In genomic region chr12:54414649-54415048, GRCh38 we compare ENCODE assay signal across 15 cellular contexts. TPM values are rescaled to one million over a fixed set of nuclear protein-coding genes. Genes with fewer than 3 reads are reported as not detected.
DNase-seq lines count a peak whose midpoint lies in the region; ATAC-seq and TF ChIP-seq lines count a peak whose summit lies in the region.
"Not testable (repeated sequence)": the region's sequence is repeated elsewhere in the genome, so short reads cannot be mapped to it uniquely, and the experiment has no call there.
"Had no signal": no experiment of that assay in that cellular context is flagged by ENCODE, and none has a peak within 500 bp of the region (broad histone marks: within the 10 kb centered on the region; RNA-seq: fewer than 3 reads in every experiment).

No MANE protein-coding gene starts in this region.

- H3K9me3 Mint-ChIP-seq in CD8-positive, alpha-beta T cell; T-helper 1 cell treated with Interleukin-12 subunit alpha and Interleukin-12 subunit beta and Interleukin-4 antibody, amounts not matched to agents 30 μg/mL and 1 μg/mL, for 36 hours; activated T-helper 1 cell treated with anti-CD3 and anti-CD28 coated beads, Interleukin-12 subunit alpha, Interleukin-12 subunit beta, Interleukin-2, Interleukin-4 antibody, amounts not matched to agents 30 ng/mL and 10 ng/mL and 1 ng/mL, durations not matched to agents 14 hours and 24 hours and 36 hours; naive thymus-derived CD4-positive, alpha-beta T cell: not testable (repeated sequence)

- CTCF ChIA-PET in CD8-positive, alpha-beta T cell (lab: Charles Lee): interaction anchor here (1.4 to 14.2 kb wide), 4 partner anchors 14 to 162 kb away, joined by 6 to 325 read pairs (median 80); no protein-coding TSS in a partner anchor
- CTCF ChIA-PET in naive thymus-derived CD4-positive, alpha-beta T cell (lab: Charles Lee): interaction anchor here (0.9 to 12.0 kb wide), 4 partner anchors 9 to 34 kb away, joined by 3 to 162 read pairs (median 57); no protein-coding TSS in a partner anchor

- not testable (repeated sequence) for TF ChIP-seq EP300 in upper lobe of left lung (IDR thresholded peaks at IDR 0.05)

- H3K9me3 ChIP-seq in CD8-positive, alpha-beta T cell (ENCODE audit: low read length); body of pancreas; heart left ventricle; naive thymus-derived CD4-positive, alpha-beta T cell (ENCODE audit: control insufficient read depth in 2 of 3, low read length in 3 of 3); upper lobe of left lung: not testable (repeated sequence)

- H3K4me3 Mint-ChIP-seq in CD8-positive, alpha-beta T cell: peak overlapping the region; percentile 76
- peak overlapping the region; percentile 28 for H3K4me3 Mint-ChIP-seq in T-helper 1 cell treated with Interleukin-12 subunit alpha and Interleukin-12 subunit beta and Interleukin-4 antibody, amounts not matched to agents 30 μg/mL and 1 μg/mL, for 36 hours
- peak overlapping the region; percentile 44 for H3K4me3 Mint-ChIP-seq in activated T-helper 1 cell treated with anti-CD3 and anti-CD28 coated beads, Interleukin-12 subunit alpha, Interleukin-12 subunit beta, Interleukin-2, Interleukin-4 antibody, amounts not matched to agents 30 ng/mL and 10 ng/mL and 1 ng/mL, durations not matched to agents 14 hours and 24 hours and 36 hours
- H3K4me3 Mint-ChIP-seq in naive thymus-derived CD4-positive, alpha-beta T cell: peak overlapping the region; percentile 47 to 92 (median 82)

- WGBS in body of pancreas, 2 donors: 77 to 88% methylated on average over 16 of the region's 16 CpGs
- 85 to 93% (median 91%) methylated on average over 12 to 16 of the region's 16 CpGs for WGBS in heart left ventricle, 4 donors
- 71 to 74% methylated on average over 16 of the region's 16 CpGs for WGBS in upper lobe of left lung, 2 donors

- not testable (repeated sequence) for DNase-seq in CD8-positive, alpha-beta T cell; activated T-helper 1 cell treated with anti-CD3 and anti-CD28 coated beads, Interleukin-12 subunit alpha, Interleukin-12 subunit beta, Interleukin-2, Interleukin-4 antibody, amounts not matched to agents 30 ng/mL and 10 ng/mL and 1 ng/mL, durations not matched to agents 14 hours and 24 hours and 36 hours (ENCODE audit: low spot score); body of pancreas; naive thymus-derived CD4-positive, alpha-beta T cell; upper lobe of left lung
- peak in 1 of 5 donors; percentile 11 for DNase-seq in heart left ventricle

- POLR2A ChIA-PET in CD8-positive, alpha-beta T cell (lab: Charles Lee): interaction anchor here (0.8 to 2.4 kb wide), 5 partner anchors 13 to 135 kb away, joined by 3 to 7 read pairs (median 5); partner anchors contain the start of genes CBX5 and HNRNPA1
- POLR2A ChIA-PET in naive thymus-derived CD4-positive, alpha-beta T cell (lab: Charles Lee): interaction anchor here (0.7 to 3.3 kb wide), 10 partner anchors 10 to 194 kb away, joined by 3 to 31 read pairs (median 6); partner anchors contain the start of genes CBX5, HNRNPA1 and NCKAP1L

- not testable (repeated sequence) for H3K36me3 ChIP-seq in CD8-positive, alpha-beta T cell (ENCODE audit: insufficient read depth, low read length); body of pancreas (replicated peaks in 1 of 2; ENCODE audit: insufficient read depth in 1 of 2, low read depth in 2 of 2)
- H3K36me3 ChIP-seq in heart left ventricle (peaks cover 0 to 25% (median 20%) of the 10 kb centered on the region in 9 donors), upper lobe of left lung (peaks cover 0 to 18% (median 0%) of the 10 kb centered on the region in 4 donors)
- peaks cover 0 to 16% (median 4%) of the 10 kb centered on the region in 3 experiments for H3K36me3 ChIP-seq in naive thymus-derived CD4-positive, alpha-beta T cell (ENCODE audit: control insufficient read depth in 2 of 3, insufficient read depth in 3 of 3, low read length in 3 of 3)

- not testable (repeated sequence) for ATAC-seq in CD8-positive, alpha-beta T cell; body of pancreas; heart left ventricle; naive thymus-derived CD4-positive, alpha-beta T cell; upper lobe of left lung (ENCODE audit: low FRiP score in 2 of 2)

- intact Hi-C loops in CD8-positive, alpha-beta T cell (cut with DNase I, micrococcal nuclease): loop anchor here (5.0 to 10.0 kb wide), 3 partner anchors 83 to 1303 kb away; partner anchors contain the start of genes BLOC1S1 (in 1 of the 2), NCKAP1L (in 1 of the 2) and TESPA1 (in 1 of the 2)
- intact Hi-C loops in activated T-helper 1 cell treated with anti-CD3 and anti-CD28 coated beads, Interleukin-12 subunit alpha, Interleukin-12 subunit beta, Interleukin-2, Interleukin-4 antibody, amounts not matched to agents 30 ng/mL and 10 ng/mL and 1 ng/mL, durations not matched to agents 14 hours and 24 hours and 36 hours (cut with micrococcal nuclease): loop anchor here (10.0 kb wide), 1 partner anchor 570 kb away; the partner anchor contains the start of gene TESPA1
- intact Hi-C loops in body of pancreas (cut with DNase I); heart left ventricle (cut with DNase I): not testable (repeated sequence)
- intact Hi-C loops in naive thymus-derived CD4-positive, alpha-beta T cell (cut with micrococcal nuclease): loop anchor here (1.0 to 10.0 kb wide), 5 partner anchors 12 to 687 kb away; partner anchors contain the start of genes CALCOCO1 (in 1 of the 2) and TESPA1 (in 1 of the 2)

- not testable (repeated sequence) for H3K27me3 ChIP-seq in CD8-positive, alpha-beta T cell (ENCODE audit: insufficient read depth, low read length); body of pancreas; heart left ventricle; naive thymus-derived CD4-positive, alpha-beta T cell (ENCODE audit: control insufficient read depth in 2 of 2, insufficient read depth in 2 of 2, low read length in 2 of 2); upper lobe of left lung

- not testable (repeated sequence) for H3K4me3 ChIP-seq in CD8-positive, alpha-beta T cell (ENCODE audit: low read depth, low read length); body of pancreas; naive thymus-derived CD4-positive, alpha-beta T cell (ENCODE audit: low read length); skin epidermis
- H3K4me3 ChIP-seq in heart left ventricle: peak overlapping the region in 5 of 12 donors; percentile 3 to 37 (median 7)
- H3K4me3 ChIP-seq in upper lobe of left lung: peak overlapping the region in 2 of 4 donors; percentile 26 to 88

- peaks cover 77% of the 10 kb centered on the region for H3K4me1 ChIP-seq in CD8-positive, alpha-beta T cell (ENCODE audit: insufficient read depth, low read length)
- peaks cover 77% of the 10 kb centered on the region for H3K4me1 ChIP-seq in body of pancreas
- peaks cover 14 to 85% (median 69%) of the 10 kb centered on the region in 12 donors for H3K4me1 ChIP-seq in heart left ventricle
- peaks cover 68 to 71% of the 10 kb centered on the region in 2 donors for H3K4me1 ChIP-seq in naive thymus-derived CD4-positive, alpha-beta T cell (ENCODE audit: control insufficient read depth in 2 of 2, insufficient read depth in 2 of 2, low read length in 2 of 2)
- H3K4me1 ChIP-seq in upper lobe of left lung: peaks cover 57 to 79% (median 70%) of the 10 kb centered on the region in 4 donors

- not testable (repeated sequence) for H3K27me3 Mint-ChIP-seq in CD8-positive, alpha-beta T cell (ENCODE audit: low read depth); T-helper 1 cell treated with Interleukin-12 subunit alpha and Interleukin-12 subunit beta and Interleukin-4 antibody, amounts not matched to agents 30 μg/mL and 1 μg/mL, for 36 hours (ENCODE audit: low read depth); activated T-helper 1 cell treated with anti-CD3 and anti-CD28 coated beads, Interleukin-12 subunit alpha, Interleukin-12 subunit beta, Interleukin-2, Interleukin-4 antibody, amounts not matched to agents 30 ng/mL and 10 ng/mL and 1 ng/mL, durations not matched to agents 14 hours and 24 hours and 36 hours (ENCODE audit: insufficient read depth); naive thymus-derived CD4-positive, alpha-beta T cell

- TF ChIP-seq CTCF in CD8-positive, alpha-beta T cell (IDR thresholded peaks at IDR 0.05); body of pancreas (IDR thresholded peaks at IDR 0.05); heart left ventricle (IDR thresholded peaks at IDR 0.05); upper lobe of left lung (IDR thresholded peaks at IDR 0.05): not testable (repeated sequence)

- H3K4me1 Mint-ChIP-seq in CD8-positive, alpha-beta T cell (ENCODE audit: low read depth): peaks cover 70% of the 10 kb centered on the region
- H3K4me1 Mint-ChIP-seq in T-helper 1 cell treated with Interleukin-12 subunit alpha and Interleukin-12 subunit beta and Interleukin-4 antibody, amounts not matched to agents 30 μg/mL and 1 μg/mL, for 36 hours (ENCODE audit: low read depth): peaks cover 57% of the 10 kb centered on the region
- peaks cover 65% of the 10 kb centered on the region for H3K4me1 Mint-ChIP-seq in activated T-helper 1 cell treated with anti-CD3 and anti-CD28 coated beads, Interleukin-12 subunit alpha, Interleukin-12 subunit beta, Interleukin-2, Interleukin-4 antibody, amounts not matched to agents 30 ng/mL and 10 ng/mL and 1 ng/mL, durations not matched to agents 14 hours and 24 hours and 36 hours (ENCODE audit: low read depth)
- peaks cover 43 to 86% (median 62%) of the 10 kb centered on the region in 7 donors for H3K4me1 Mint-ChIP-seq in naive thymus-derived CD4-positive, alpha-beta T cell

- not testable (repeated sequence) for TF ChIP-seq POLR2A in body of pancreas (IDR thresholded peaks at IDR 0.05); heart left ventricle (IDR thresholded peaks at IDR 0.05); upper lobe of left lung (IDR thresholded peaks at IDR 0.05)

- peaks cover 31% of the 10 kb centered on the region for H3K36me3 Mint-ChIP-seq in CD8-positive, alpha-beta T cell
- not testable (repeated sequence) for H3K36me3 Mint-ChIP-seq in T-helper 1 cell treated with Interleukin-12 subunit alpha and Interleukin-12 subunit beta and Interleukin-4 antibody, amounts not matched to agents 30 μg/mL and 1 μg/mL, for 36 hours (ENCODE audit: low read depth); activated T-helper 1 cell treated with anti-CD3 and anti-CD28 coated beads, Interleukin-12 subunit alpha, Interleukin-12 subunit beta, Interleukin-2, Interleukin-4 antibody, amounts not matched to agents 30 ng/mL and 10 ng/mL and 1 ng/mL, durations not matched to agents 14 hours and 24 hours and 36 hours (ENCODE audit: low read depth)
- H3K36me3 Mint-ChIP-seq in naive thymus-derived CD4-positive, alpha-beta T cell: peaks cover 0 to 25% (median 8%) of the 10 kb centered on the region in 5 donors

- H3K27ac Mint-ChIP-seq in CD8-positive, alpha-beta T cell: peak overlapping the region; percentile 97
- peak overlapping the region; percentile 95 for H3K27ac Mint-ChIP-seq in T-helper 1 cell treated with Interleukin-12 subunit alpha and Interleukin-12 subunit beta and Interleukin-4 antibody, amounts not matched to agents 30 μg/mL and 1 μg/mL, for 36 hours
- peak overlapping the region; percentile 68 for H3K27ac Mint-ChIP-seq in activated T-helper 1 cell treated with anti-CD3 and anti-CD28 coated beads, Interleukin-12 subunit alpha, Interleukin-12 subunit beta, Interleukin-2, Interleukin-4 antibody, amounts not matched to agents 30 ng/mL and 10 ng/mL and 1 ng/mL, durations not matched to agents 14 hours and 24 hours and 36 hours
- H3K27ac Mint-ChIP-seq in naive thymus-derived CD4-positive, alpha-beta T cell: peak overlapping the region; percentile 89 to 100 (median 98)

- not testable (repeated sequence) for H3K27ac ChIP-seq in CD8-positive, alpha-beta T cell (ENCODE audit: low read depth, low read length)
- peak overlapping the region in 3 of 4 donors; percentile 35 to 57 (median 44) for H3K27ac ChIP-seq in body of pancreas
- H3K27ac ChIP-seq in heart left ventricle: peak overlapping the region in 11 of 12 donors; percentile 25 to 99 (median 88)
- peak overlapping the region; percentile 96 for H3K27ac ChIP-seq in naive thymus-derived CD4-positive, alpha-beta T cell (ENCODE audit: low read depth, low read length)
- H3K27ac ChIP-seq in skin epidermis: peak overlapping the region in 16 of 21 experiments; percentile 27 to 99 (median 82)
- H3K27ac ChIP-seq in upper lobe of left lung: peak overlapping the region; percentile 83 to 93 (median 87)

RNA-seq across cellular contexts. Expression of gene ITGA5, which starts 4.4 kb away (rescaled TPM):
- 100 to 1,000 TPM; 115 to 125 TPM for total RNA-seq in CD8-positive, alpha-beta T cell
- total RNA-seq in activated T-helper 1 cell treated with anti-CD3 and anti-CD28 coated beads, Interleukin-12 subunit alpha, Interleukin-12 subunit beta, Interleukin-2, Interleukin-4 antibody, amounts not matched to agents 30 ng/mL and 10 ng/mL and 1 ng/mL, durations not matched to agents 14 hours and 24 hours and 36 hours: 31.2 and 31.6 TPM in 2 replicates
- 10 to 100 TPM; 28.5 to 49.1 TPM for total RNA-seq in body of pancreas
- total RNA-seq in heart left ventricle: 100 to 1,000 TPM in 2 of 9 donors, 10 to 100 TPM in 7; 41.6 to 128 (median 55.0) TPM
- 100 to 1,000 TPM in 1 of 2 donors, 10 to 100 TPM in 1; 33.2 to 301 TPM for polyA plus RNA-seq in heart left ventricle
- 100 to 1,000 TPM in 4 of 5 experiments, 10 to 100 TPM in 1; 73.9 to 169 (median 145) TPM for total RNA-seq in naive thymus-derived CD4-positive, alpha-beta T cell
- 10 to 100 TPM; 26.5 to 82.4 TPM for polyA plus RNA-seq in naive thymus-derived CD4-positive, alpha-beta T cell
- 100 to 1,000 TPM in 2 of 6 donors, 10 to 100 TPM in 4; 48.3 to 146 (median 92.6) TPM for total RNA-seq in upper lobe of left lung

RNA-seq across cellular contexts. Expression of gene ZNF385A, which starts 30.1 kb away (rescaled TPM):
- 1 to 10 TPM; 2.1 TPM for total RNA-seq in CD8-positive, alpha-beta T cell
- total RNA-seq in activated T-helper 1 cell treated with anti-CD3 and anti-CD28 coated beads, Interleukin-12 subunit alpha, Interleukin-12 subunit beta, Interleukin-2, Interleukin-4 antibody, amounts not matched to agents 30 ng/mL and 10 ng/mL and 1 ng/mL, durations not matched to agents 14 hours and 24 hours and 36 hours: 0.99 and 1.3 TPM in 2 replicates
- total RNA-seq in body of pancreas (1 to 10 TPM; 3.1 to 7.3 TPM), heart left ventricle (10 to 100 TPM in 4 of 9 donors, 1 to 10 TPM in 5; 3.6 to 22.7 (median 6.7) TPM), upper lobe of left lung (10 to 100 TPM; 18.5 to 43.8 (median 23.0) TPM)
- polyA plus RNA-seq in heart left ventricle: 1 to 10 TPM; 5.3 TPM
- total RNA-seq in naive thymus-derived CD4-positive, alpha-beta T cell: 10 to 100 TPM in 1 of 5 experiments, 1 to 10 TPM in 4; 1.3 to 69.9 (median 1.4) TPM
- under 1 TPM; 0.39 to 0.78 TPM for polyA plus RNA-seq in naive thymus-derived CD4-positive, alpha-beta T cell

RNA-seq across cellular contexts. Expression of gene GPR84, which starts 50.4 kb away (rescaled TPM):
- not detected for total RNA-seq in CD8-positive, alpha-beta T cell
- total RNA-seq in activated T-helper 1 cell treated with anti-CD3 and anti-CD28 coated beads, Interleukin-12 subunit alpha, Interleukin-12 subunit beta, Interleukin-2, Interleukin-4 antibody, amounts not matched to agents 30 ng/mL and 10 ng/mL and 1 ng/mL, durations not matched to agents 14 hours and 24 hours and 36 hours: 2.3 and 2.4 TPM in 2 replicates
- total RNA-seq in body of pancreas (not detected), heart left ventricle (1 to 10 TPM in 2 of 9 donors, under 1 TPM in 2, not detected in 5; 0.21 to 4.4 (median 0.94) TPM), upper lobe of left lung (1 to 10 TPM in 3 of 6 donors, under 1 TPM in 1, not detected in 2; 0.39 to 2.1 (median 1.1) TPM)
- polyA plus RNA-seq in heart left ventricle: under 1 TPM in 1 of 2 donors, not detected in 1; 0.37 TPM
- 10 to 100 TPM in 1 of 5 experiments, 1 to 10 TPM in 2, not detected in 2; 1.2 to 13.1 (median 3.9) TPM for total RNA-seq in naive thymus-derived CD4-positive, alpha-beta T cell
- not detected for polyA plus RNA-seq in naive thymus-derived CD4-positive, alpha-beta T cell
- total RNA-seq: H4, MCF 10A, SJSA1 had no signal
- polyA plus RNA-seq: AG04450, cardiac muscle cell had no signal

RNA-seq across cellular contexts. Expression of gene GTSF1, which starts 58.8 kb away (rescaled TPM):
- total RNA-seq in CD8-positive, alpha-beta T cell: 1 to 10 TPM in 1 of 2 experiments, not detected in 1; 1.0 TPM
- 3.9 and 4.4 TPM in 2 replicates for total RNA-seq in activated T-helper 1 cell treated with anti-CD3 and anti-CD28 coated beads, Interleukin-12 subunit alpha, Interleukin-12 subunit beta, Interleukin-2, Interleukin-4 antibody, amounts not matched to agents 30 ng/mL and 10 ng/mL and 1 ng/mL, durations not matched to agents 14 hours and 24 hours and 36 hours
- total RNA-seq in body of pancreas: not detected
- 1 to 10 TPM in 1 of 9 donors, not detected in 8; 1.2 TPM for total RNA-seq in heart left ventricle
- polyA plus RNA-seq in heart left ventricle: under 1 TPM in 1 of 2 donors, not detected in 1; 0.39 TPM
- 1 to 10 TPM; 1.9 to 9.5 (median 2.5) TPM for total RNA-seq in naive thymus-derived CD4-positive, alpha-beta T cell
- polyA plus RNA-seq in naive thymus-derived CD4-positive, alpha-beta T cell: 10 to 100 TPM; 13.5 to 15.1 TPM
- 1 to 10 TPM in 4 of 6 donors, not detected in 2; 1.4 to 4.6 (median 2.2) TPM for total RNA-seq in upper lobe of left lung
- total RNA-seq: cardiac muscle cell, H4, MCF 10A, sciatic nerve, SJSA1 had no signal
- polyA plus RNA-seq: AG04450, cardiac muscle cell, pancreas had no signal

Comparison
In these comparisons a context has a peak if more than half of its experiments do, and no peak if none do; other contexts are left out.
1. H3K4me3 Mint-ChIP-seq: peak in every context shown above with its lines; median percentile 82 in naive thymus-derived CD4-positive, alpha-beta T cell; 76 in CD8-positive, alpha-beta T cell; 44 in activated T-helper 1 cell treated with anti-CD3 and anti-CD28 coated beads, Interleukin-12 subunit alpha, Interleukin-12 subunit beta, Interleukin-2, Interleukin-4 antibody, amounts not matched to agents 30 ng/mL and 10 ng/mL and 1 ng/mL, durations not matched to agents 14 hours and 24 hours and 36 hours; 28 in T-helper 1 cell treated with Interleukin-12 subunit alpha and Interleukin-12 subunit beta and Interleukin-4 antibody, amounts not matched to agents 30 μg/mL and 1 μg/mL, for 36 hours.